In genomic region chr4:156374069-156374468, GRCh38 we compare ENCODE assay signal across 28 cellular contexts.
DNase-seq lines count a peak whose midpoint lies in the region; ATAC-seq and TF ChIP-seq lines count a peak whose summit lies in the region.
"Had no signal": no experiment of that assay in that cellular context is flagged by ENCODE, and none has a peak within 500 bp of the region (broad histone marks: within the 10 kb centered on the region; RNA-seq: fewer than 3 reads in every experiment).

No MANE protein-coding gene starts in this region.

- 47 to 49% methylated on average over 2 of the region's 2 CpGs for WGBS in GM23248 (ENCODE audit: low coverage in 1 of 2, low lambda C conversion rate in 2 of 2, missing lambda C conversion rate in 2 of 2), 2 experiments
- WGBS in esophagus muscularis mucosa = 76% methylated on average over 2 of the region's 2 CpGs

- in situ Hi-C loops in GM23248 (cut with MboI) = no loop called here

- TF ChIP-seq EP300 in esophagus muscularis mucosa (IDR thresholded peaks at IDR 0.05) = no peak

- H3K27me3 Mint-ChIP-seq in brain = no peaks in the 10 kb centered on the region
- H3K27me3 Mint-ChIP-seq in nephron progenitor cell (ENCODE audit: low read depth, poor library complexity) = no peaks in the 10 kb centered on the region
- H3K27me3 Mint-ChIP-seq: activated CD4-positive, alpha-beta T cell treated with anti-CD3 and anti-CD28 coated beads, Interleukin-2, amount 10 ng/mL, durations not matched to agents 24 days and 14 days had no signal

- H3K4me3 ChIP-seq in GM23248 = no peak overlapping the region
- H3K4me3 ChIP-seq in esophagus muscularis mucosa = no peak overlapping the region
- H3K4me3 ChIP-seq: BLaER1, breast epithelium, prostate gland, SJCRH30 had no signal

- no peak overlapping the region for H3K4me3 Mint-ChIP-seq in brain
- no peak overlapping the region for H3K4me3 Mint-ChIP-seq in nephron progenitor cell
- H3K4me3 Mint-ChIP-seq: activated CD4-positive, alpha-beta T cell treated with anti-CD3 and anti-CD28 coated beads, Interleukin-2, amount 10 ng/mL, durations not matched to agents 24 days and 14 days; stimulated activated effector memory CD8-positive, alpha-beta T cell treated with anti-CD3 and anti-CD28 coated beads, Interleukin-12 subunit alpha, Interleukin-12 subunit beta, amount 100 ng/mL, for 72 hours had no signal

- H3K9me3 ChIP-seq in GM23248 (ENCODE audit: low read depth) = no peaks in the 10 kb centered on the region
- no peaks in the 10 kb centered on the region for H3K9me3 ChIP-seq in esophagus muscularis mucosa
- H3K9me3 ChIP-seq: BLaER1, breast epithelium, prostate gland, SJCRH30 had no signal

- H3K4me1 ChIP-seq in GM23248 (ENCODE audit: insufficient read depth) = peaks cover 23% of the 10 kb centered on the region
- H3K4me1 ChIP-seq in esophagus muscularis mucosa = peaks cover 0 to 8% (median 0%) of the 10 kb centered on the region in 4 donors
- H3K4me1 ChIP-seq: BLaER1, breast epithelium, prostate gland had no signal

- TF ChIP-seq CTCF in brain (conservative IDR thresholded peaks at IDR 0.05) = no peak
- TF ChIP-seq CTCF in nephron progenitor cell (IDR thresholded peaks at IDR 0.05) = no peak
- TF ChIP-seq CTCF in esophagus muscularis mucosa (IDR thresholded peaks at IDR 0.05) = no peak

- H3K9me3 Mint-ChIP-seq in brain (peaks cover 0 to 11% (median 2%) of the 10 kb centered on the region in 5 experiments), nephron progenitor cell (peaks cover 24% of the 10 kb centered on the region)
- H3K9me3 Mint-ChIP-seq: activated CD4-positive, alpha-beta T cell treated with anti-CD3 and anti-CD28 coated beads, Interleukin-2, amount 10 ng/mL, durations not matched to agents 24 days and 14 days had no signal

- no peak overlapping the region for H3K27ac ChIP-seq in GM23248
- H3K27ac ChIP-seq in esophagus muscularis mucosa (replicated peaks in 1 of 4) = no peak overlapping the region
- H3K27ac ChIP-seq: BLaER1, breast epithelium, epithelial cell of prostate, prostate gland, SJCRH30 had no signal

- peak overlapping the region; percentile 52 for H2AFZ ChIP-seq in GM23248

- no peak for ATAC-seq in GM18868 (IDR thresholded peaks at IDR 0.05; ENCODE audit: unreplicated experiment)
- ATAC-seq: activated naive CD4-positive, alpha-beta T cell treated with anti-CD3 and anti-CD28 coated beads, Interleukin-2, amount 50 U/mL, for 72 hours; left colon; stimulated activated effector memory CD8-positive, alpha-beta T cell treated with anti-CD3 and anti-CD28 coated beads, Interleukin-12 subunit alpha, Interleukin-12 subunit beta, amount 100 ng/mL, for 72 hours had no signal

- peaks cover 15% of the 10 kb centered on the region for H3F3A ChIP-seq in GM23248 (ENCODE audit: insufficient read depth)

- H3K27ac Mint-ChIP-seq in brain (peak overlapping the region in 3 of 5 experiments; percentile 3 to 60 (median 17)), nephron progenitor cell (peak overlapping the region; percentile 84)
- H3K27ac Mint-ChIP-seq: activated CD4-positive, alpha-beta T cell treated with anti-CD3 and anti-CD28 coated beads, Interleukin-2, amount 10 ng/mL, durations not matched to agents 24 days and 14 days; activated naive CD4-positive, alpha-beta T cell treated with anti-CD3 and anti-CD28 coated beads, Interleukin-2, amount 50 U/mL, for 72 hours; stimulated activated effector memory CD8-positive, alpha-beta T cell treated with anti-CD3 and anti-CD28 coated beads, Interleukin-12 subunit alpha, Interleukin-12 subunit beta, amount 100 ng/mL, for 72 hours had no signal

- H3K36me3 Mint-ChIP-seq in brain = no peaks in the 10 kb centered on the region
- peaks cover 26% of the 10 kb centered on the region for H3K36me3 Mint-ChIP-seq in nephron progenitor cell (ENCODE audit: low read depth)
- H3K36me3 Mint-ChIP-seq: activated naive CD4-positive, alpha-beta T cell treated with anti-CD3 and anti-CD28 coated beads, Interleukin-2, amount 50 U/mL, for 72 hours; stimulated activated effector memory CD8-positive, alpha-beta T cell treated with anti-CD3 and anti-CD28 coated beads, Interleukin-12 subunit alpha, Interleukin-12 subunit beta, amount 100 ng/mL, for 72 hours had no signal

- H3K79me2 ChIP-seq in GM23248 (ENCODE audit: insufficient read depth) = no peaks in the 10 kb centered on the region

- no peaks in the 10 kb centered on the region for H3K36me3 ChIP-seq in GM23248 (ENCODE audit: low read depth)
- no peaks in the 10 kb centered on the region for H3K36me3 ChIP-seq in esophagus muscularis mucosa
- H3K36me3 ChIP-seq: BLaER1, breast epithelium, prostate gland, SJCRH30 had no signal

- H3K9ac ChIP-seq in GM23248 = no peak overlapping the region
- H3K9ac ChIP-seq: BLaER1 had no signal

- H4K20me1 ChIP-seq in GM23248 (ENCODE audit: insufficient read depth) = no peaks in the 10 kb centered on the region
- H4K20me1 ChIP-seq: BLaER1 had no signal

- H3K4me2 ChIP-seq in GM23248 (ENCODE audit: unreplicated experiment) = no peak overlapping the region
- H3K4me2 ChIP-seq: BLaER1 had no signal

- TF ChIP-seq POLR2A in esophagus muscularis mucosa (IDR thresholded peaks at IDR 0.05; ENCODE audit: low read depth) = no peak

- H3K4me1 Mint-ChIP-seq in brain (peaks cover 7% of the 10 kb centered on the region), nephron progenitor cell (peaks cover 14% of the 10 kb centered on the region)
- H3K4me1 Mint-ChIP-seq: activated CD4-positive, alpha-beta T cell treated with anti-CD3 and anti-CD28 coated beads, Interleukin-2, amount 10 ng/mL, durations not matched to agents 24 days and 14 days; stimulated activated effector memory CD8-positive, alpha-beta T cell treated with anti-CD3 and anti-CD28 coated beads, Interleukin-12 subunit alpha, Interleukin-12 subunit beta, amount 100 ng/mL, for 72 hours had no signal

- DNase-seq in GM23248 (no peak), LHCN-M2 (ENCODE audit: low read depth) (peak; percentile 52), nephron progenitor cell (peak; percentile 5), posterior cingulate gyrus (no peak), esophagus muscularis mucosa (ENCODE audit: extremely low spot score) (no peak), MV-4-11 (lab: John Stamatoyannopoulos, UW) (no peak)
- DNase-seq: activated CD4-positive, alpha-beta T cell treated with anti-CD3 and anti-CD28 coated beads, Interleukin-2, amount 10 ng/mL, durations not matched to agents 24 days and 14 days; activated effector memory CD4-positive, alpha-beta T cell treated with Interleukin-2 at 50 U/mL for 16 hours; amygdala; GDM1; GOT3; hypothalamus; left colon; NCI-H1092 treated with DMSO at 0.1 percent for 48 hours; NCI-H1694 treated with DMSO at 0.1 percent for 48 hours; NCI-H526 treated with DMSO at 0.1 percent for 48 hours; RPMI8226; T1000; trophoblast cell had no signal

- intact Hi-C loops in posterior cingulate gyrus (cut with DNase I) = no loop called here
- intact Hi-C loops in esophagus muscularis mucosa (cut with DNase I) = no loop called here

- H3K9me2 ChIP-seq in GM23248 (ENCODE audit: insufficient read depth) = no peaks in the 10 kb centered on the region

- no peaks in the 10 kb centered on the region for H3K27me3 ChIP-seq in GM23248 (replicated peaks; ENCODE audit: insufficient read depth)
- no peaks in the 10 kb centered on the region for H3K27me3 ChIP-seq in esophagus muscularis mucosa
- H3K27me3 ChIP-seq: BLaER1, breast epithelium, SJCRH30 had no signal

Comparison
In these comparisons a context has a peak if more than half of its experiments do, and no peak if none do; other contexts are left out.
1. DNase-seq: peak in LHCN-M2 (single experiment) and nephron progenitor cell (single experiment); none in GM23248 (single experiment), posterior cingulate gyrus (0 of 10), esophagus muscularis mucosa (single experiment) and MV-4-11 (single experiment).